Comparison of ENCODE assay signal across 26 cellular contexts in the genomic region with DNA sequence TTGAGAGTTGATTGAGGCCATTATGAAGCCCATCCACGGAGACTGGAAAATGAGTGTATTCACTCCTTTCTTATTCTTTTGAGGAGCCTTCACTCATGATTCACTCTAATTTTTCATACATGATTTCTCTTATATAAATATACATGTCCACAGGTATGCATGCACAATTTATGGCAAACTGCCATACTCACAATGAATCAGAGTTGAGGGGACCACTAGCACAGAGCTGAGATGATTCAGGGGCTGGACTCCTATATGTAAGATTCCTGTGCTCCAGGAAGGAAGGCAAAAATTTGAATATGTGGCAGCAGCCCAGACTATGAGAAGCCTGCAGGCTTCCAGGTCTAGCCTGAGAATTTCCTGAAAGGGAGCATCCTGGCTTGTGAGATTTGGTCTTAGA.
DNase-seq lines count a peak whose midpoint lies in the region; ATAC-seq and TF ChIP-seq lines count a peak whose summit lies in the region.
"Had no signal": no experiment of that assay in that cellular context is flagged by ENCODE, and none has a peak within 500 bp of the region (broad histone marks: within the 10 kb centered on the region; RNA-seq: fewer than 3 reads in every experiment).

No MANE protein-coding gene starts in this region.

- H3K9me2 ChIP-seq in SK-N-SH = no peaks in the 10 kb centered on the region

- H3F3A ChIP-seq in SK-N-SH (replicated peaks; ENCODE audit: insufficient read depth) = peaks cover 3% of the 10 kb centered on the region

- DNase-seq in SK-N-SH (no peak), amniotic stem cell (lab: John Stamatoyannopoulos, UW) (peak; percentile 45), fibroblast of pulmonary artery (ENCODE audit: low read depth) (peak; percentile 36), NCI-H1417 (lab: John Stamatoyannopoulos, UW) (no peak)
- DNase-seq in stimulated activated CD4-positive, alpha-beta T cell treated with anti-CD3 and anti-CD28 coated beads, Interleukin-2, amount 100 ng/mL, for 24 hours = no peak
- no peak for DNase-seq in stimulated activated CD4-positive, alpha-beta T cell treated with anti-CD3 and anti-CD28 coated beads, Interleukin-1b, Interleukin-23, amount 100 ng/mL, for 48 hours
- DNase-seq in stimulated activated CD4-positive, alpha-beta T cell treated with anti-CD3 and anti-CD28 coated beads, Interleukin-4, amount 100 ng/mL, for 4 hours = no peak
- DNase-seq: activated CD4-positive, alpha-beta T cell treated with anti-CD3 and anti-CD28 coated beads for 48 hours; activated naive CD8-positive, alpha-beta T cell treated with anti-CD3 and anti-CD28 coated beads, Interleukin-2, amount 50 U/mL, for 24 hours; cerebellar nuclear complex; effector memory CD8-positive, alpha-beta T cell; hippocampal formation; KG1; kidney; natural killer cell; NCI-H1092; NCI-H2029 treated with DMSO at 0.1 percent for 48 hours; NCI-H510A; pancreas; stimulated activated naive CD8-positive, alpha-beta T cell treated with anti-CD3 and anti-CD28 coated beads, Interleukin-15, amount 100 ng/mL, for 72 hours; SW 1271; transverse colon had no signal

- no peaks in the 10 kb centered on the region for H3K36me3 ChIP-seq in SK-N-SH (replicated peaks in 1 of 2; ENCODE audit: control insufficient read depth in 1 of 2, insufficient read depth in 2 of 2, low read length in 1 of 2)
- H3K36me3 ChIP-seq: BLaER1 treated with 17β-estradiol and CSF1 and Interleukin-3, amounts not matched to agents 10 nM and 100 nM; pancreas; transverse colon had no signal

- H2AFZ ChIP-seq in SK-N-SH (ENCODE audit: low read depth) = no peak overlapping the region

- no peak overlapping the region for H3K9ac ChIP-seq in SK-N-SH
- H3K9ac ChIP-seq: BLaER1 treated with 17β-estradiol and CSF1 and Interleukin-3, amounts not matched to agents 10 nM and 100 nM had no signal

- no peak for TF ChIP-seq CTCF in SK-N-SH (IDR thresholded peaks at IDR 0.05)
- no peak for TF ChIP-seq CTCF in fibroblast of pulmonary artery (IDR thresholded peaks at IDR 0.05; ENCODE audit: low read length, missing control alignments)

- no peaks in the 10 kb centered on the region for H4K20me1 ChIP-seq in SK-N-SH (ENCODE audit: insufficient read depth)
- H4K20me1 ChIP-seq: BLaER1 treated with 17β-estradiol and CSF1 and Interleukin-3, amounts not matched to agents 10 nM and 100 nM had no signal

- H3K4me1 ChIP-seq in SK-N-SH (ENCODE audit: control insufficient read depth in 1 of 2, insufficient read depth in 2 of 2, low read depth in 1 of 2, low read length in 1 of 2) = peaks cover 0 to 8% of the 10 kb centered on the region in 2 experiments; a peak in 2 of 4 replicates
- H3K4me1 ChIP-seq: pancreas, transverse colon had no signal

- 44% methylated on average over 1 of the region's 1 CpG for WGBS in SK-N-SH (ENCODE audit: low lambda C conversion rate)

- CTCF ChIA-PET in SK-N-SH (lab: Yijun Ruan, JAX) = no interaction called here

- no peak for TF ChIP-seq RAD21 in SK-N-SH (IDR thresholded peaks at IDR 0.05; ENCODE audit: low read length)

- ATAC-seq in SK-N-SH treated with all-trans-retinoic acid at 6 μM for 48 hours = no peak; the same call in 2 of the 3 replicates
- ATAC-seq: activated naive CD8-positive, alpha-beta T cell treated with anti-CD3 and anti-CD28 coated beads, Interleukin-2, amount 50 U/mL, for 24 hours; effector memory CD8-positive, alpha-beta T cell; natural killer cell; pancreas; stimulated activated naive CD8-positive, alpha-beta T cell treated with anti-CD3 and anti-CD28 coated beads, Interleukin-15, amount 100 ng/mL, for 72 hours had no signal

- H3K9me3 ChIP-seq in SK-N-SH = no peaks in the 10 kb centered on the region
- H3K9me3 ChIP-seq: pancreas, transverse colon had no signal

- H3K27me3 ChIP-seq in SK-N-SH (ENCODE audit: insufficient read depth) = no peaks in the 10 kb centered on the region
- H3K27me3 ChIP-seq: BLaER1 treated with 17β-estradiol and CSF1 and Interleukin-3, amounts not matched to agents 10 nM and 100 nM; pancreas; transverse colon had no signal

- no peak overlapping the region for H3K4me2 ChIP-seq in SK-N-SH
- H3K4me2 ChIP-seq: BLaER1 treated with 17β-estradiol and CSF1 and Interleukin-3, amounts not matched to agents 10 nM and 100 nM had no signal

- H3K4me3 ChIP-seq in SK-N-SH (ENCODE audit: low read depth in 2 of 2, low read length in 1 of 2) (no peak overlapping the region), fibroblast of pulmonary artery (replicated peaks; ENCODE audit: low read depth, low read length) (no peak overlapping the region)
- H3K4me3 ChIP-seq: BLaER1 treated with 17β-estradiol and CSF1 and Interleukin-3, amounts not matched to agents 10 nM and 100 nM; pancreas; transverse colon had no signal

- TF ChIP-seq EP300 in SK-N-SH (IDR thresholded peaks at IDR 0.05; ENCODE audit: borderline replicate concordance in 1 of 2, low read depth in 1 of 2, low read length in 1 of 2) = no peak

- H3K27ac ChIP-seq in SK-N-SH (ENCODE audit: low read depth in 2 of 2, low read length in 1 of 2) = no peak overlapping the region
- H3K27ac ChIP-seq: 22Rv1; BLaER1 treated with 17β-estradiol and CSF1 and Interleukin-3, amounts not matched to agents 10 nM and 100 nM; HL-60; pancreas; transverse colon had no signal

- POLR2A ChIA-PET in SK-N-SH (lab: Yijun Ruan, JAX) = no interaction called here

- H3K79me2 ChIP-seq in SK-N-SH (ENCODE audit: insufficient read depth) = no peaks in the 10 kb centered on the region

TF ChIP-seq in SK-N-SH, 30 proteins besides CTCF, POLR2A, EP300 and RAD21:
- TF ChIP-seq, protein P1, sequence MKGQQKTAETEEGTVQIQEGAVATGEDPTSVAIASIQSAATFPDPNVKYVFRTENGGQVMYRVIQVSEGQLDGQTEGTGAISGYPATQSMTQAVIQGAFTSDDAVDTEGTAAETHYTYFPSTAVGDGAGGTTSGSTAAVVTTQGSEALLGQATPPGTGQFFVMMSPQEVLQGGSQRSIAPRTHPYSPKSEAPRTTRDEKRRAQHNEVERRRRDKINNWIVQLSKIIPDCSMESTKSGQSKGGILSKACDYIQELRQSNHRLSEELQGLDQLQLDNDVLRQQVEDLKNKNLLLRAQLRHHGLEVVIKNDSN (IDR thresholded peaks at IDR 0.05; ENCODE audit: borderline replicate concordance, low read depth) = no peak
- TF ChIP-seq FOXJ3 (CRISPR knock-in tag; IDR thresholded peaks at IDR 0.05) = no peak
- TF ChIP-seq, protein P2, sequence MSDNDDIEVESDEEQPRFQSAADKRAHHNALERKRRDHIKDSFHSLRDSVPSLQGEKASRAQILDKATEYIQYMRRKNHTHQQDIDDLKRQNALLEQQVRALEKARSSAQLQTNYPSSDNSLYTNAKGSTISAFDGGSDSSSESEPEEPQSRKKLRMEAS (IDR thresholded peaks at IDR 0.05; ENCODE audit: low read depth) = no peak
- TF ChIP-seq NFIC (IDR thresholded peaks at IDR 0.05; ENCODE audit: borderline replicate concordance) = 0 out of 2 replicates have a peak, but pooled peaks have one; percentile 19
- TF ChIP-seq FOSL2 (IDR thresholded peaks at IDR 0.05; ENCODE audit: borderline replicate concordance, low read depth) = peak; percentile 25; the same call in 1 of the 2 replicates
- no peak for TF ChIP-seq RXRA (IDR thresholded peaks at IDR 0.05; ENCODE audit: borderline replicate concordance, low read depth)
TF ChIP-seq in SK-N-SH: peak in this region for 2.

TF ChIP-seq in SK-N-SH treated with all-trans-retinoic acid at 6 μM for 48 hours, 23 proteins besides CTCF, POLR2A, EP300 and RAD21:
- TF ChIP-seq, protein P3, sequence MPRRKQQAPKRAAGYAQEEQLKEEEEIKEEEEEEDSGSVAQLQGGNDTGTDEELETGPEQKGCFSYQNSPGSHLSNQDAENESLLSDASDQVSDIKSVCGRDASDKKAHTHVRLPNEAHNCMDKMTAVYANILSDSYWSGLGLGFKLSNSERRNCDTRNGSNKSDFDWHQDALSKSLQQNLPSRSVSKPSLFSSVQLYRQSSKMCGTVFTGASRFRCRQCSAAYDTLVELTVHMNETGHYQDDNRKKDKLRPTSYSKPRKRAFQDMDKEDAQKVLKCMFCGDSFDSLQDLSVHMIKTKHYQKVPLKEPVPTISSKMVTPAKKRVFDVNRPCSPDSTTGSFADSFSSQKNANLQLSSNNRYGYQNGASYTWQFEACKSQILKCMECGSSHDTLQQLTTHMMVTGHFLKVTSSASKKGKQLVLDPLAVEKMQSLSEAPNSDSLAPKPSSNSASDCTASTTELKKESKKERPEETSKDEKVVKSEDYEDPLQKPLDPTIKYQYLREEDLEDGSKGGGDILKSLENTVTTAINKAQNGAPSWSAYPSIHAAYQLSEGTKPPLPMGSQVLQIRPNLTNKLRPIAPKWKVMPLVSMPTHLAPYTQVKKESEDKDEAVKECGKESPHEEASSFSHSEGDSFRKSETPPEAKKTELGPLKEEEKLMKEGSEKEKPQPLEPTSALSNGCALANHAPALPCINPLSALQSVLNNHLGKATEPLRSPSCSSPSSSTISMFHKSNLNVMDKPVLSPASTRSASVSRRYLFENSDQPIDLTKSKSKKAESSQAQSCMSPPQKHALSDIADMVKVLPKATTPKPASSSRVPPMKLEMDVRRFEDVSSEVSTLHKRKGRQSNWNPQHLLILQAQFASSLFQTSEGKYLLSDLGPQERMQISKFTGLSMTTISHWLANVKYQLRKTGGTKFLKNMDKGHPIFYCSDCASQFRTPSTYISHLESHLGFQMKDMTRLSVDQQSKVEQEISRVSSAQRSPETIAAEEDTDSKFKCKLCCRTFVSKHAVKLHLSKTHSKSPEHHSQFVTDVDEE (CRISPR knock-in tag; IDR thresholded peaks at IDR 0.05) = no peak
- no peak for TF ChIP-seq CSDC2 (CRISPR knock-in tag; IDR thresholded peaks at IDR 0.05)
- TF ChIP-seq ZNF565 (CRISPR knock-in tag; conservative IDR thresholded peaks at IDR 0.05; ENCODE audit: low read depth) = no peak
- TF ChIP-seq SNAI2 (CRISPR knock-in tag; IDR thresholded peaks at IDR 0.05) = no peak
- TF ChIP-seq, protein P4, sequence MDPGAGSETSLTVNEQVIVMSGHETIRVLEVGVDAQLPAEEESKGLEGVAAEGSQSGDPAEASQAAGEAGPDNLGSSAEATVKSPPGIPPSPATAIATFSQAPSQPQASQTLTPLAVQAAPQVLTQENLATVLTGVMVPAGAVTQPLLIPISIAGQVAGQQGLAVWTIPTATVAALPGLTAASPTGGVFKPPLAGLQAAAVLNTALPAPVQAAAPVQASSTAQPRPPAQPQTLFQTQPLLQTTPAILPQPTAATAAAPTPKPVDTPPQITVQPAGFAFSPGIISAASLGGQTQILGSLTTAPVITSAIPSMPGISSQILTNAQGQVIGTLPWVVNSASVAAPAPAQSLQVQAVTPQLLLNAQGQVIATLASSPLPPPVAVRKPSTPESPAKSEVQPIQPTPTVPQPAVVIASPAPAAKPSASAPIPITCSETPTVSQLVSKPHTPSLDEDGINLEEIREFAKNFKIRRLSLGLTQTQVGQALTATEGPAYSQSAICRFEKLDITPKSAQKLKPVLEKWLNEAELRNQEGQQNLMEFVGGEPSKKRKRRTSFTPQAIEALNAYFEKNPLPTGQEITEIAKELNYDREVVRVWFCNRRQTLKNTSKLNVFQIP (CRISPR knock-in tag; IDR thresholded peaks at IDR 0.05; ENCODE audit: borderline replicate concordance, low read depth) = no peak
- TF ChIP-seq ISL1 (CRISPR knock-in tag; IDR thresholded peaks at IDR 0.05) = no peak
- TF ChIP-seq PPARA (CRISPR knock-in tag; IDR thresholded peaks at IDR 0.05; ENCODE audit: borderline replicate concordance) = no peak

Comparison
In these comparisons a context has a peak if more than half of its experiments do, and no peak if none do; other contexts are left out.
1. DNase-seq: peak in amniotic stem cell (single experiment) and fibroblast of pulmonary artery (single experiment); none in SK-N-SH (single experiment), NCI-H1417 (0 of 3), stimulated activated CD4-positive, alpha-beta T cell treated with anti-CD3 and anti-CD28 coated beads, Interleukin-2, amount 100 ng/mL, for 24 hours (0 of 2), stimulated activated CD4-positive, alpha-beta T cell treated with anti-CD3 and anti-CD28 coated beads, Interleukin-1b, Interleukin-23, amount 100 ng/mL, for 48 hours (single experiment) and stimulated activated CD4-positive, alpha-beta T cell treated with anti-CD3 and anti-CD28 coated beads, Interleukin-4, amount 100 ng/mL, for 4 hours (0 of 2).